Comparison of ENCODE assay signal across 1 cellular context in the genomic region with DNA sequence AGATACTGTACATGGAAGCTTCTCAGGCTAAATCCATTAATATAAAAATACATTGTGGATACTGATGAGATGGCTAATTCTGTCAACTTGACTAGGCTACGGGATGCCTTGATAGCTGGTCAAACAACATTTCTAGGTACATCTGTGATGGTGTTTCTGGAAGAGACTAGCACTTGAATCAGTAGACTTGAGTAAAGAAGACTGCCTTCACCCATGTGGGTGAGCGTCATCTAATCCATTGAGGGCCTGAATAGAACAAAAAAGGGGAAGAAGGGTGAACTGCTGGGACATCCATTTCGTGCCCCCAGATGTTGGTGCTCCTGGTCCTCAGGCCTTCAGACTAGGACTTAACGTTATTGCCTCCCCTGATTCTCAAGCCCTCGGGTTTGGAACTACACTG.
TF ChIP-seq lines count a peak whose summit lies in the region.

No MANE protein-coding gene starts in this region.

TF ChIP-seq in HCT116, 20 proteins besides CTCF, POLR2A, EP300 and RAD21:
- TF ChIP-seq JUND (IDR thresholded peaks at IDR 0.05) = 0 out of 2 replicates have a peak, but pooled peaks have one; percentile 1
- TF ChIP-seq EZH2 (IDR thresholded peaks at IDR 0.05) = no peak
- 0 out of 2 replicates have a peak, but pooled peaks have one; percentile 21 for TF ChIP-seq POLR2AphosphoS5 (IDR thresholded peaks at IDR 0.05; ENCODE audit: low read depth, low read length)
TF ChIP-seq in HCT116: peak in this region for 2.
